Comparison of ENCODE assay signal across 8 cellular contexts in the genomic region with DNA sequence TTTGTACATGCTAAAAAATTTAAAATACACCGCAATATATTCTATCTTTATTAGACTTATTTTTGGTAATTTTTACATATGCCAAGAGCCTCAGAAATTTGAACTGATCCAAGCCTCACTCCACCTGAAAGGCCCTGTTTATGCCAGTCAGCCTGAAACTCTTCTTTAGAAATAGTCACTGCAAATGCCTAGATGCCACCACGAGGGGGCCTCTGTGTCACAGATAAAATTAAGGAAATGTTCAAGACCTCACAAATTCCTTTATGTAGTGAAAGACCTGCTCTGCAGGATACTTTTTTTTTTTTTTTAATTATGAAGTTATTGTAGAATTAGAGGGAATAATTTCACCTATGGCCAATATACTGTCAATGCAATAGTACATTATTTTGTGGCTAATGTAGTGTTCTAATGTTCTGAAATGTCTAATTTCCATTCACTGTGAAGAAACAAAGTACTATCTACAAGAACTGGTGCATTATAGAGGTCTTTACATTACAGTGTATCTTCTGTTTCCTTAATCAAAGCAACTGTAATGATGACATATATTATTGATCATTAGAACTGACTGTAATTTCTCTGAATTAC.
A peak's percentile ranks its signal among the peaks of the same experiment; 100 is the strongest.
DNase-seq lines count a peak whose midpoint lies in the region; ATAC-seq and TF ChIP-seq lines count a peak whose summit lies in the region.

No MANE protein-coding gene starts in this region.

- POLR2A ChIA-PET in naive thymus-derived CD8-positive, alpha-beta T cell (lab: Charles Lee), result no interaction called here

- no peaks in the 10 kb centered on the region for H3K36me3 Mint-ChIP-seq in endothelial cell (ENCODE audit: low read depth, unreplicated experiment)
- no peaks in the 10 kb centered on the region for H3K36me3 Mint-ChIP-seq in naive thymus-derived CD8-positive, alpha-beta T cell

- peaks cover 11% of the 10 kb centered on the region for H3K4me1 Mint-ChIP-seq in endothelial cell (ENCODE audit: unreplicated experiment)
- H3K4me1 Mint-ChIP-seq in naive thymus-derived CD8-positive, alpha-beta T cell, result peaks cover 0 to 26% (median under 1%) of the 10 kb centered on the region in 4 donors

- ATAC-seq in HG03064 (IDR thresholded peaks at IDR 0.05; ENCODE audit: low read depth, unreplicated experiment), result peak; percentile 43
- peak; percentile 77 to 89 for ATAC-seq in naive thymus-derived CD8-positive, alpha-beta T cell

- H3K27me3 Mint-ChIP-seq in endothelial cell (ENCODE audit: unreplicated experiment), result no peaks in the 10 kb centered on the region
- H3K27me3 Mint-ChIP-seq in naive thymus-derived CD8-positive, alpha-beta T cell, result peaks cover 0 to 3% (median 0%) of the 10 kb centered on the region in 5 donors

- no peak overlapping the region for H3K27ac Mint-ChIP-seq in endothelial cell (ENCODE audit: unreplicated experiment)
- peak overlapping the region in 2 of 10 donors; percentile 44 to 49 for H3K27ac Mint-ChIP-seq in naive thymus-derived CD8-positive, alpha-beta T cell

- TF ChIP-seq CTCF in endothelial cell (IDR thresholded peaks at IDR 0.05; ENCODE audit: unreplicated experiment), result peak; percentile 84

- H3K9me3 Mint-ChIP-seq in endothelial cell (ENCODE audit: unreplicated experiment), result no peaks in the 10 kb centered on the region
- H3K9me3 Mint-ChIP-seq in naive thymus-derived CD8-positive, alpha-beta T cell, result no peaks in the 10 kb centered on the region

- peak; percentile 29 for DNase-seq in NK-92 treated with Interleukin-12 subunit alpha and Interleukin-12 subunit beta, amount 100 ng/mL, for 24 hours (lab: John Stamatoyannopoulos, UW)
- no peak for DNase-seq in NK-92 (lab: John Stamatoyannopoulos, UW; ENCODE audit: unreplicated experiment)
- DNase-seq in NCI-H748 (lab: John Stamatoyannopoulos, UW; ENCODE audit: unreplicated experiment), result peak; percentile 49
- peak; percentile 12 to 24 (median 23) for DNase-seq in activated CD8-positive, alpha-beta memory T cell treated with anti-CD3 and anti-CD28 coated beads for 48 hours (ENCODE audit: low read depth in 2 of 3, low spot score in 2 of 3)
- peak; percentile 62 for DNase-seq in endothelial cell (ENCODE audit: low spot score)
- DNase-seq in naive thymus-derived CD8-positive, alpha-beta T cell, result peak; percentile 53 to 85 (median 67)
- DNase-seq in stimulated activated naive CD4-positive, alpha-beta T cell (lab: John Stamatoyannopoulos, UW), result peak; percentile 44 to 74 (median 56)

- no peak overlapping the region for H3K4me3 Mint-ChIP-seq in endothelial cell (ENCODE audit: unreplicated experiment)
- H3K4me3 Mint-ChIP-seq in naive thymus-derived CD8-positive, alpha-beta T cell, result no peak overlapping the region
